ENCODE assay signal across 20 cellular contexts in genomic region chr19:40229926-40230417, GRCh38. TPM values are rescaled to one million over a fixed set of nuclear protein-coding genes. Genes with fewer than 3 reads are reported as not detected.
DNase-seq lines count a peak whose midpoint lies in the region; ATAC-seq, FAIRE-seq and TF ChIP-seq lines count a peak whose summit lies in the region.
"Had no signal": no experiment of that assay in that cellular context is flagged by ENCODE, and none has a peak within 500 bp of the region (broad histone marks: within the 10 kb centered on the region; RNA-seq: fewer than 3 reads in every experiment).

No MANE protein-coding gene starts in this region.

- no peak for TF ChIP-seq RAD21 in K562 (CRISPR knock-in tag; conservative IDR thresholded peaks at IDR 0.05 in 1 of 2, IDR thresholded peaks at IDR 0.05 in 1 of 2)

- H3K4me3 Mint-ChIP-seq in natural killer cell: no peak overlapping the region
- H3K4me3 Mint-ChIP-seq in natural killer cell treated with Interleukin-12 subunit alpha and Interleukin-12 subunit beta and Interleukin-15 and Interleukin-18, amount 100 ng/mL, for 72 hours: no peak overlapping the region

- 75% methylated on average over 4 of the region's 4 CpGs for WGBS in K562 (ENCODE audit: insufficient coverage, low coverage, missing lambda C conversion rate)

- no peaks in the 10 kb centered on the region for H3K9me3 ChIP-seq in K562 (replicated peaks; ENCODE audit: control insufficient read depth, insufficient read depth, low read depth, low read length)
- no peaks in the 10 kb centered on the region for H3K9me3 ChIP-seq in thoracic aorta
- no peaks in the 10 kb centered on the region for H3K9me3 ChIP-seq in PC-3 (ENCODE audit: low read length)

- H3K9ac ChIP-seq in K562 (ENCODE audit: insufficient read depth in 1 of 2, low read depth in 2 of 2, low read length in 2 of 2) (no peak overlapping the region), PC-3 (ENCODE audit: low read length) (no peak overlapping the region)

- no peak for TF ChIP-seq EP300 in K562 (IDR thresholded peaks at IDR 0.05; ENCODE audit: low read length)

- H3K79me2 ChIP-seq in K562 (ENCODE audit: control insufficient read depth, insufficient read depth, low read length): no peaks in the 10 kb centered on the region
- no peaks in the 10 kb centered on the region for H3K79me2 ChIP-seq in PC-3 (ENCODE audit: low read length)

- H3K36me3 Mint-ChIP-seq in natural killer cell: no peaks in the 10 kb centered on the region
- peaks cover 6% of the 10 kb centered on the region for H3K36me3 Mint-ChIP-seq in natural killer cell treated with Interleukin-12 subunit alpha and Interleukin-12 subunit beta and Interleukin-15 and Interleukin-18, amount 100 ng/mL, for 72 hours

- H3K27me3 Mint-ChIP-seq in natural killer cell (ENCODE audit: low read depth in 2 of 2): peaks cover 16 to 21% of the 10 kb centered on the region in 2 donors
- peaks cover 14 to 20% of the 10 kb centered on the region in 2 donors for H3K27me3 Mint-ChIP-seq in natural killer cell treated with Interleukin-12 subunit alpha and Interleukin-12 subunit beta and Interleukin-15 and Interleukin-18, amount 100 ng/mL, for 72 hours

- H3K4me3 ChIP-seq in K562 (no peak overlapping the region), thoracic aorta (no peak overlapping the region), PC-3 (ENCODE audit: low read length) (no peak overlapping the region)
- H3K4me3 ChIP-seq: GM12878 had no signal

- H3K27ac ChIP-seq in K562 (ENCODE audit: extremely low read depth, low read depth, low read length): no peak overlapping the region
- H3K27ac ChIP-seq in thoracic aorta: peak overlapping the region; percentile 41 to 48
- H3K27ac ChIP-seq in PC-3 (ENCODE audit: low read length): no peak overlapping the region

- intact Hi-C loops in natural killer cell (cut with micrococcal nuclease): no loop called here
- intact Hi-C loops in K562 (cut with micrococcal nuclease): loop anchor here (5.0 kb wide), 1 partner anchor 42 kb away; no protein-coding TSS in a partner anchor
- intact Hi-C loops in PC-3 (cut with micrococcal nuclease): no loop called here

- no peak for ATAC-seq in natural killer cell
- no peak for ATAC-seq in natural killer cell treated with Interleukin-12 subunit alpha and Interleukin-12 subunit beta and Interleukin-15 and Interleukin-18, amount 100 ng/mL, for 72 hours
- no peak for ATAC-seq in K562
- ATAC-seq in thoracic aorta (ENCODE audit: insufficient number of reproducible peaks, low FRiP score, low read depth): no peak
- no peak for ATAC-seq in PC-3
- ATAC-seq: GM12878, Right ventricle myocardium inferior had no signal

- FAIRE-seq in K562 (lab: Jason Lieb, UNC): no peak
- FAIRE-seq: GM12878 had no signal

- H2AFZ ChIP-seq in K562 (ENCODE audit: low read depth, low read length): no peak overlapping the region
- no peak overlapping the region for H2AFZ ChIP-seq in PC-3 (ENCODE audit: low read length)

- no peaks in the 10 kb centered on the region for H3K9me1 ChIP-seq in K562 (ENCODE audit: control insufficient read depth, insufficient read depth, low read length)

- H3K4me1 ChIP-seq in K562 (replicated peaks in 1 of 2; ENCODE audit: control insufficient read depth in 2 of 2, insufficient read depth in 2 of 2, low read length in 2 of 2) (peaks cover 25 to 53% of the 10 kb centered on the region in 2 experiments), thoracic aorta (ENCODE audit: control insufficient read depth in 1 of 2, low read depth in 2 of 2) (peaks cover 20 to 45% of the 10 kb centered on the region in 2 donors), PC-3 (ENCODE audit: insufficient read depth, low read length) (peaks cover 17% of the 10 kb centered on the region)

- H3K27me3 ChIP-seq in K562 (ENCODE audit: control insufficient read depth in 2 of 2, insufficient read depth in 2 of 2, low read length in 2 of 2) (no peaks in the 10 kb centered on the region), thoracic aorta (replicated peaks; ENCODE audit: insufficient read depth) (peaks cover 5% of the 10 kb centered on the region), PC-3 (ENCODE audit: low read length) (no peaks in the 10 kb centered on the region)

- peaks cover 16 to 20% of the 10 kb centered on the region in 2 donors for H3K4me1 Mint-ChIP-seq in natural killer cell
- peaks cover 10 to 18% of the 10 kb centered on the region in 2 donors for H3K4me1 Mint-ChIP-seq in natural killer cell treated with Interleukin-12 subunit alpha and Interleukin-12 subunit beta and Interleukin-15 and Interleukin-18, amount 100 ng/mL, for 72 hours (ENCODE audit: low read depth in 2 of 2)

- no peaks in the 10 kb centered on the region for H3F3A ChIP-seq in PC-3 (ENCODE audit: low read length, unreplicated experiment)

- TF ChIP-seq POLR2A in K562 (conservative IDR thresholded peaks at IDR 0.05): no peak

- H4K20me1 ChIP-seq in K562 (replicated peaks; ENCODE audit: control insufficient read depth, insufficient read depth, low read length) (no peaks in the 10 kb centered on the region), PC-3 (ENCODE audit: low read length) (no peaks in the 10 kb centered on the region)

- CTCF ChIA-PET in K562 (lab: Yijun Ruan, JAX; ENCODE audit: low intra/inter-chr PET ratio): no interaction called here
- CTCF ChIA-PET in PC-3 (lab: Charles Lee): no interaction called here

- H3K9me2 ChIP-seq in PC-3 (replicated peaks; ENCODE audit: low read length): no peaks in the 10 kb centered on the region

- peaks cover 23% of the 10 kb centered on the region; the same call in 1 of the 3 replicates for H3K36me3 ChIP-seq in K562 (ENCODE audit: control insufficient read depth, insufficient read depth, low read length)
- H3K36me3 ChIP-seq in thoracic aorta: peaks cover 6% of the 10 kb centered on the region
- no peaks in the 10 kb centered on the region for H3K36me3 ChIP-seq in PC-3 (ENCODE audit: low read depth, low read length)

- no peak overlapping the region for H3K4me2 ChIP-seq in K562 (ENCODE audit: insufficient read depth, low read length)
- no peak overlapping the region for H3K4me2 ChIP-seq in PC-3 (ENCODE audit: low read length)

- H3K27ac Mint-ChIP-seq in natural killer cell: peak overlapping the region; percentile 3 to 41
- H3K27ac Mint-ChIP-seq in natural killer cell treated with Interleukin-12 subunit alpha and Interleukin-12 subunit beta and Interleukin-15 and Interleukin-18, amount 100 ng/mL, for 72 hours: no peak overlapping the region

- POLR2A ChIA-PET in K562 (lab: Yijun Ruan, JAX): interaction anchor here (1.7 kb wide), 1 partner anchor 10 kb away, joined by 5 read pairs; no protein-coding TSS in a partner anchor
- POLR2A ChIA-PET in PC-3 (lab: Charles Lee; ENCODE audit: unreplicated experiment): no interaction called here

- in situ Hi-C loops in K562 (cut with MboI): no loop called here

- H3K9me3 Mint-ChIP-seq in natural killer cell: no peaks in the 10 kb centered on the region
- no peaks in the 10 kb centered on the region for H3K9me3 Mint-ChIP-seq in natural killer cell treated with Interleukin-12 subunit alpha and Interleukin-12 subunit beta and Interleukin-15 and Interleukin-18, amount 100 ng/mL, for 72 hours

- TF ChIP-seq CTCF in natural killer cell (IDR thresholded peaks at IDR 0.05) (no peak), K562 (IDR thresholded peaks at IDR 0.05 in 2 of 3, conservative IDR thresholded peaks at IDR 0.05 in 1 of 3; ENCODE audit: insufficient read depth in 2 of 3, low read depth in 1 of 3, low read length in 3 of 3) (no peak), thoracic aorta (IDR thresholded peaks at IDR 0.05) (no peak), PC-3 (conservative IDR thresholded peaks at IDR 0.05; ENCODE audit: low read depth, low read length) (no peak), GM10266 (IDR thresholded peaks at IDR 0.05; ENCODE audit: control insufficient read depth, insufficient read depth, low read depth, missing control alignments) (no peak)

- BruUV-seq in K562 (replicated peaks; lab: Mats Ljungman, UMichigan) (no TSS peak), PC-3 (replicated peaks; lab: Mats Ljungman, UMichigan) (no TSS peak)

- no peak for DNase-seq in natural killer cell
- DNase-seq in natural killer cell treated with Interleukin-12 subunit alpha and Interleukin-12 subunit beta and Interleukin-15 and Interleukin-18, amount 100 ng/mL, for 72 hours (ENCODE audit: low spot score): no peak
- DNase-seq in ELR (ENCODE audit: low read depth): peak; percentile 24
- no peak for DNase-seq in K562 (ENCODE audit: extremely low read depth in 1 of 4, low spot score in 3 of 4)
- DNase-seq in thoracic aorta (ENCODE audit: low spot score): no peak
- DNase-seq in PC-3: no peak
- no peak for DNase-seq in GM10266 (ENCODE audit: extremely low spot score)
- DNase-seq: AML-193, COR-L47, DMS 273 treated with DMSO at 0.1 percent for 48 hours, DND-41, GF-D8, GOT3, NCI-H1105, NCI-H2081, NCI-H2171 treated with DMSO at 0.1 percent for 48 hours, NCI-H446 treated with DMSO at 0.1 percent for 48 hours, NCI-H69 had no signal

RNA-seq across cellular contexts. Expression of gene CCNP, which starts 3.5 kb away (rescaled TPM):
- total RNA-seq in natural killer cell (1 to 10 TPM; 1.2 to 1.8 (median 1.2) TPM), K562 (2014; rRNA removed) (0.08 TPM in 1 of 2 replicates, not detected in the other), K562 (2014; rRNA removed; fragmentation: Illumina TruSeq; extraction: Trizol) (not detected in 2 replicates), K562 (2015; rRNA removed; fragmentation: Illumina TruSeq; extraction: Trizol) (not detected in 2 replicates), K562 (2021) (not detected in 2 replicates), thoracic aorta (1 to 10 TPM in 1 of 2 donors, not detected in 1; 1.6 TPM), PC-3 (2014; rRNA removed) (not detected in 2 replicates)
- total RNA-seq in natural killer cell treated with Interleukin-12 subunit alpha and Interleukin-12 subunit beta and Interleukin-15 and Interleukin-18, amount 100 ng/mL, for 72 hours: under 1 TPM in 1 of 2 donors, not detected in 1; 0.98 TPM
- total RNA-seq in K562 (2011; cell fraction: chromatin; rRNA removed; ENCODE audit: low replicate concordance): 0.21 TPM in 1 of 2 replicates, not detected in the other
- not detected in 2 replicates for total RNA-seq in K562 (2011; cell fraction: nucleolus; rRNA removed)
- total RNA-seq in K562 (2011; cell fraction: nucleoplasm; rRNA removed): not detected in 2 replicates
- polyA plus RNA-seq in K562 (2011; rRNA removed) (0.04 TPM in 1 of 2 replicates, not detected in the other), K562 (2014; fragmentation: Illumina TruSeq; extraction: Trizol) (not detected in 2 replicates), K562 (2014; fragmentation: Nextera tagmentation; extraction: Ambion mirVana) (not detected), K562 (2014; rRNA removed) (0.19 and 0.32 TPM in 2 replicates)
- 0.03 and 0.21 TPM in 2 replicates for polyA plus RNA-seq in K562 (2011; cell fraction: cytosol; rRNA removed)
- polyA plus RNA-seq in K562 (2011; cell fraction: nucleus; rRNA removed): 0.09 and 0.24 TPM in 2 replicates
- polyA plus RNA-seq in K562 (2012): 0.14 TPM in 1 of 2 replicates, not detected in the other
- polyA minus RNA-seq in K562 (2011; rRNA and poly(A)+ RNA removed): not detected in 2 replicates
- not detected in 2 replicates for polyA minus RNA-seq in K562 (2011; cell fraction: cytosol; rRNA and poly(A)+ RNA removed)
- not detected in 2 replicates for polyA minus RNA-seq in K562 (2011; cell fraction: nucleus; rRNA and poly(A)+ RNA removed)
- total RNA-seq: Right ventricle myocardium inferior had no signal

RNA-seq across cellular contexts. Expression of gene TTC9B, which starts 11.8 kb away (rescaled TPM):
- total RNA-seq in natural killer cell (not detected), K562 (2014; rRNA removed) (not detected in 2 replicates), K562 (2014; rRNA removed; fragmentation: Illumina TruSeq; extraction: Trizol) (not detected in 2 replicates), K562 (2015; rRNA removed; fragmentation: Illumina TruSeq; extraction: Trizol) (not detected in 2 replicates), K562 (2021) (not detected in 2 replicates), thoracic aorta (not detected), PC-3 (2014; rRNA removed) (0.15 and 0.17 TPM in 2 replicates)
- total RNA-seq in natural killer cell treated with Interleukin-12 subunit alpha and Interleukin-12 subunit beta and Interleukin-15 and Interleukin-18, amount 100 ng/mL, for 72 hours: not detected
- not detected in 2 replicates for total RNA-seq in K562 (2011; cell fraction: chromatin; rRNA removed; ENCODE audit: low replicate concordance)
- 0.33 TPM in 1 of 2 replicates, not detected in the other for total RNA-seq in K562 (2011; cell fraction: nucleolus; rRNA removed)
- total RNA-seq in K562 (2011; cell fraction: nucleoplasm; rRNA removed): not detected in 2 replicates
- polyA plus RNA-seq in K562 (2011; rRNA removed) (0.03 and 0.14 TPM in 2 replicates), K562 (2014; fragmentation: Illumina TruSeq; extraction: Trizol) (not detected in 2 replicates), K562 (2014; fragmentation: Nextera tagmentation; extraction: Ambion mirVana) (under 1 TPM in 1 of 2 experiments, not detected in 1; 0.06 TPM), K562 (2014; rRNA removed) (not detected in 2 replicates)
- polyA plus RNA-seq in K562 (2011; cell fraction: cytosol; rRNA removed): 0.01 TPM in 1 of 2 replicates, not detected in the other
- 0.18 TPM in 1 of 2 replicates, not detected in the other for polyA plus RNA-seq in K562 (2011; cell fraction: nucleus; rRNA removed)
- 0.04 TPM in 1 of 2 replicates, not detected in the other for polyA plus RNA-seq in K562 (2012)
- not detected in 2 replicates for polyA minus RNA-seq in K562 (2011; rRNA and poly(A)+ RNA removed)
- not detected in 2 replicates for polyA minus RNA-seq in K562 (2011; cell fraction: cytosol; rRNA and poly(A)+ RNA removed)
- not detected in 2 replicates for polyA minus RNA-seq in K562 (2011; cell fraction: nucleus; rRNA and poly(A)+ RNA removed)
- total RNA-seq: GM12878, Right ventricle myocardium inferior had no signal

RNA-seq across cellular contexts. Expression of gene MAP3K10, which starts 38.7 kb away (rescaled TPM):
- 10 to 100 TPM; 27.1 to 39.0 (median 36.0) TPM for total RNA-seq in natural killer cell
- 10 to 100 TPM; 13.2 to 28.4 TPM for total RNA-seq in natural killer cell treated with Interleukin-12 subunit alpha and Interleukin-12 subunit beta and Interleukin-15 and Interleukin-18, amount 100 ng/mL, for 72 hours
- 10.1 and 28.7 TPM in 2 replicates for total RNA-seq in K562 (2011; cell fraction: chromatin; rRNA removed; ENCODE audit: low replicate concordance)
- 16.7 and 18.8 TPM in 2 replicates for total RNA-seq in K562 (2011; cell fraction: nucleolus; rRNA removed)
- total RNA-seq in K562 (2011; cell fraction: nucleoplasm; rRNA removed): 14.9 and 18.2 TPM in 2 replicates
- 6.4 TPM in 2 replicates for total RNA-seq in K562 (2014; rRNA removed)
- 0.86 and 1.6 TPM in 2 replicates for total RNA-seq in K562 (2014; rRNA removed; fragmentation: Illumina TruSeq; extraction: Trizol)
- total RNA-seq in K562 (2015; rRNA removed; fragmentation: Illumina TruSeq; extraction: Trizol): 3.6 and 3.9 TPM in 2 replicates
- 8.0 TPM in 2 replicates for total RNA-seq in K562 (2021)
- 1.9 and 3.3 TPM in 2 replicates for polyA plus RNA-seq in K562 (2011; rRNA removed)
- 2.3 and 5.5 TPM in 2 replicates for polyA plus RNA-seq in K562 (2011; cell fraction: cytosol; rRNA removed)
- polyA plus RNA-seq in K562 (2011; cell fraction: nucleus; rRNA removed): 23.5 and 27.3 TPM in 2 replicates
- 5.9 and 7.2 TPM in 2 replicates for polyA plus RNA-seq in K562 (2012)
- polyA plus RNA-seq in K562 (2014; fragmentation: Illumina TruSeq; extraction: Trizol): 1.4 and 3.9 TPM in 2 replicates
- polyA plus RNA-seq in K562 (2014; fragmentation: Nextera tagmentation; extraction: Ambion mirVana): under 1 TPM in 1 of 2 experiments, not detected in 1; 0.01 TPM
- 6.0 and 7.3 TPM in 2 replicates for polyA plus RNA-seq in K562 (2014; rRNA removed)
- polyA minus RNA-seq in K562 (2011; rRNA and poly(A)+ RNA removed): 1.2 and 2.3 TPM in 2 replicates
- polyA minus RNA-seq in K562 (2011; cell fraction: cytosol; rRNA and poly(A)+ RNA removed): 6.0 and 8.8 TPM in 2 replicates
- 6.1 and 7.6 TPM in 2 replicates for polyA minus RNA-seq in K562 (2011; cell fraction: nucleus; rRNA and poly(A)+ RNA removed)
- 10 to 100 TPM; 30.2 to 32.5 TPM for total RNA-seq in thoracic aorta
- total RNA-seq in PC-3 (2014; rRNA removed): 11.2 and 13.0 TPM in 2 replicates

RNA-seq across cellular contexts. Expression of gene AKT2, which starts 55.2 kb away (rescaled TPM):
- total RNA-seq in natural killer cell: 100 to 1,000 TPM; 234 to 292 (median 261) TPM
- 100 to 1,000 TPM; 131 to 180 TPM for total RNA-seq in natural killer cell treated with Interleukin-12 subunit alpha and Interleukin-12 subunit beta and Interleukin-15 and Interleukin-18, amount 100 ng/mL, for 72 hours
- total RNA-seq in K562 (2011; cell fraction: chromatin; rRNA removed; ENCODE audit: low replicate concordance): 290 and 653 TPM in 2 replicates
- total RNA-seq in K562 (2011; cell fraction: nucleolus; rRNA removed): 340 and 358 TPM in 2 replicates
- 338 and 343 TPM in 2 replicates for total RNA-seq in K562 (2011; cell fraction: nucleoplasm; rRNA removed)
- total RNA-seq in K562 (2014; rRNA removed): 61.1 and 83.7 TPM in 2 replicates
- 44.7 and 55.7 TPM in 2 replicates for total RNA-seq in K562 (2014; rRNA removed; fragmentation: Illumina TruSeq; extraction: Trizol)
- total RNA-seq in K562 (2015; rRNA removed; fragmentation: Illumina TruSeq; extraction: Trizol): 67.4 and 67.7 TPM in 2 replicates
- total RNA-seq in K562 (2021): 120 and 127 TPM in 2 replicates
- polyA plus RNA-seq in K562 (2011; rRNA removed): 90.8 and 133 TPM in 2 replicates
- 112 and 119 TPM in 2 replicates for polyA plus RNA-seq in K562 (2011; cell fraction: cytosol; rRNA removed)
- 493 and 545 TPM in 2 replicates for polyA plus RNA-seq in K562 (2011; cell fraction: nucleus; rRNA removed)
- polyA plus RNA-seq in K562 (2012): 76.0 and 79.7 TPM in 2 replicates
- polyA plus RNA-seq in K562 (2014; fragmentation: Illumina TruSeq; extraction: Trizol): 108 and 132 TPM in 2 replicates
- 1 to 10 TPM; 1.1 TPM for polyA plus RNA-seq in K562 (2014; fragmentation: Nextera tagmentation; extraction: Ambion mirVana)
- polyA plus RNA-seq in K562 (2014; rRNA removed): 85.4 and 108 TPM in 2 replicates
- polyA minus RNA-seq in K562 (2011; rRNA and poly(A)+ RNA removed): 47.0 and 54.6 TPM in 2 replicates
- polyA minus RNA-seq in K562 (2011; cell fraction: cytosol; rRNA and poly(A)+ RNA removed): 48.0 and 50.7 TPM in 2 replicates
- polyA minus RNA-seq in K562 (2011; cell fraction: nucleus; rRNA and poly(A)+ RNA removed): 66.6 and 101 TPM in 2 replicates
- total RNA-seq in thoracic aorta: 100 to 1,000 TPM in 1 of 2 donors, 10 to 100 TPM in 1; 94.5 to 138 TPM
- total RNA-seq in PC-3 (2014; rRNA removed): 80.6 and 84.9 TPM in 2 replicates

Comparison
In these comparisons a context has a peak if more than half of its experiments do, and no peak if none do; other contexts are left out.
1. H3K27ac Mint-ChIP-seq: peak in natural killer cell (2 of 2); none in natural killer cell treated with Interleukin-12 subunit alpha and Interleukin-12 subunit beta and Interleukin-15 and Interleukin-18, amount 100 ng/mL, for 72 hours (0 of 2).
2. H3K27ac ChIP-seq: peak in thoracic aorta (2 of 2); none in K562 (single experiment) and PC-3 (single experiment).